ENCODE assay signal across 8 cellular contexts in genomic region chr2:136378712-136379595, GRCh38.
DNase-seq lines count a peak whose midpoint lies in the region; ATAC-seq and TF ChIP-seq lines count a peak whose summit lies in the region.

No MANE protein-coding gene starts in this region.

- TF ChIP-seq CTCF in RWPE2 (IDR thresholded peaks at IDR 0.05; ENCODE audit: poor library complexity, severe bottlenecking) (peak; percentile 70), heart right ventricle (IDR thresholded peaks at IDR 0.05) (peak; percentile 16 to 86 (median 74)), smooth muscle cell (IDR thresholded peaks at IDR 0.05; ENCODE audit: borderline replicate concordance, insufficient read depth, poor library complexity, severe bottlenecking) (peak; percentile 69)

- H3K36me3 ChIP-seq in RWPE2 (ENCODE audit: low read depth) = no peaks in the 10 kb centered on the region
- no peaks in the 10 kb centered on the region for H3K36me3 ChIP-seq in heart right ventricle
- H3K36me3 ChIP-seq in smooth muscle cell (ENCODE audit: low read depth) = no peaks in the 10 kb centered on the region

- H3K79me2 ChIP-seq in smooth muscle cell (ENCODE audit: low read depth) = no peaks in the 10 kb centered on the region

- no peak overlapping the region for H2AFZ ChIP-seq in smooth muscle cell (ENCODE audit: low read depth)

- H3K9ac ChIP-seq in smooth muscle cell (ENCODE audit: low read depth) = no peak overlapping the region

- intact Hi-C loops in heart right ventricle (cut with DNase I) = loop anchor here in 9 of 10 donors (1.0 to 10.0 kb wide), 8 partner anchors 254 to 467 kb away; partner anchors contain the start of gene CXCR4 (in 3 of the 9)

- DNase-seq in EL (peak; percentile 39), Kasumi-1 (lab: John Stamatoyannopoulos, UW) (peak; percentile 85 to 88), RWPE2 (ENCODE audit: low spot score) (no peak), heart right ventricle (peak; percentile 27 to 41), smooth muscle cell (lab: John Stamatoyannopoulos, UW; ENCODE audit: unreplicated experiment) (no peak), HuH-7.5 (ENCODE audit: low spot score) (no peak)
- peak; percentile 78 for DNase-seq in activated naive CD4-positive, alpha-beta T cell treated with Interleukin-2 at 50 U/mL for 16 hours

- H3K4me1 ChIP-seq in RWPE2 (ENCODE audit: insufficient read depth, poor library complexity, severe bottlenecking) (no peaks in the 10 kb centered on the region), heart right ventricle (peaks cover 0 to 49% (median 4%) of the 10 kb centered on the region in 9 donors), smooth muscle cell (ENCODE audit: low read depth) (no peaks in the 10 kb centered on the region)

- H3K4me3 ChIP-seq in RWPE2 (ENCODE audit: severe bottlenecking) (no peak overlapping the region), heart right ventricle (no peak overlapping the region), smooth muscle cell (no peak overlapping the region)

- ATAC-seq in RWPE2 (ENCODE audit: low read depth) = peak; percentile 73
- ATAC-seq in heart right ventricle = peak; percentile 49 to 79 (median 70)
- no peak for ATAC-seq in GM18873 (IDR thresholded peaks at IDR 0.05; ENCODE audit: low FRiP score, unreplicated experiment)

- H3K4me2 ChIP-seq in smooth muscle cell = no peak overlapping the region

- 60 to 63% methylated on average over 4 of the region's 4 CpGs for WGBS in heart right ventricle, 2 donors
- WGBS in smooth muscle cell (ENCODE audit: low lambda C conversion rate) = 69% methylated on average over 4 of the region's 4 CpGs

- H3F3A ChIP-seq in smooth muscle cell (ENCODE audit: low read depth) = no peaks in the 10 kb centered on the region

- no peaks in the 10 kb centered on the region for H4K20me1 ChIP-seq in smooth muscle cell (ENCODE audit: low read depth)

- H3K9me3 ChIP-seq in RWPE2 (ENCODE audit: severe bottlenecking) (no peaks in the 10 kb centered on the region), heart right ventricle (no peaks in the 10 kb centered on the region), smooth muscle cell (replicated peaks; ENCODE audit: low read depth) (no peaks in the 10 kb centered on the region)

- H3K27ac ChIP-seq in RWPE2 (ENCODE audit: poor library complexity, severe bottlenecking) (no peak overlapping the region), heart right ventricle (peak overlapping the region in 1 of 10 donors; percentile 14), smooth muscle cell (ENCODE audit: low read depth) (no peak overlapping the region)

- H3K27me3 ChIP-seq in RWPE2 (ENCODE audit: insufficient read depth, poor library complexity, severe bottlenecking) = no peaks in the 10 kb centered on the region
- peaks cover 0 to 4% (median 0%) of the 10 kb centered on the region in 7 donors for H3K27me3 ChIP-seq in heart right ventricle
- H3K27me3 ChIP-seq in smooth muscle cell (ENCODE audit: low read depth) = no peaks in the 10 kb centered on the region

Comparison
In these comparisons a context has a peak if more than half of its experiments do, and no peak if none do; other contexts are left out.
1. DNase-seq: peak in EL (single experiment), Kasumi-1 (2 of 2), activated naive CD4-positive, alpha-beta T cell treated with Interleukin-2 at 50 U/mL for 16 hours (single experiment) and heart right ventricle (2 of 2); none in RWPE2 (single experiment), smooth muscle cell (single experiment) and HuH-7.5 (single experiment).
2. Peak in every context shown above with its lines, with median percentiles within 50 percentile points of each other: CTCF ChIP-seq.